ENCODE assay signal across 3 cellular contexts in genomic region chr4:83113429-83113786, GRCh38.
A peak's percentile ranks its signal among the peaks of the same experiment; 100 is the strongest.
TF ChIP-seq lines count a peak whose summit lies in the region.

No MANE protein-coding gene starts in this region.

TF ChIP-seq in SK-N-SH, 30 proteins besides CTCF, POLR2A, EP300 and RAD21 (continued from another document):
- TF ChIP-seq RXRA (IDR thresholded peaks at IDR 0.05; ENCODE audit: borderline replicate concordance, low read depth), result no peak
- TF ChIP-seq EZH2phosphoT487 (IDR thresholded peaks at IDR 0.05; ENCODE audit: borderline replicate concordance, low read depth), result no peak
- no peak for TF ChIP-seq MEF2A (IDR thresholded peaks at IDR 0.05; ENCODE audit: borderline replicate concordance, low read depth)
- TF ChIP-seq FOXJ3 (CRISPR knock-in tag; IDR thresholded peaks at IDR 0.05), result no peak
- no peak for TF ChIP-seq USF2 (IDR thresholded peaks at IDR 0.05; ENCODE audit: borderline replicate concordance, low read depth, low read length)
- no peak for TF ChIP-seq SMC3 (IDR thresholded peaks at IDR 0.05; ENCODE audit: low read depth, low read length)
- no peak for TF ChIP-seq ZBTB33 (IDR thresholded peaks at IDR 0.05; ENCODE audit: borderline replicate concordance, low read depth)
- TF ChIP-seq SIN3A (IDR thresholded peaks at IDR 0.05; ENCODE audit: borderline replicate concordance, low read depth, low read length), result no peak
- no peak for TF ChIP-seq GATA2 (CRISPR knock-in tag; IDR thresholded peaks at IDR 0.05)
- no peak for TF ChIP-seq RCOR1 (IDR thresholded peaks at IDR 0.05; ENCODE audit: low read length)
- TF ChIP-seq CHD2 (IDR thresholded peaks at IDR 0.05; ENCODE audit: low read length, partially characterized antibody), result no peak
- TF ChIP-seq MAX (IDR thresholded peaks at IDR 0.05; ENCODE audit: low read depth), result no peak
- no peak for TF ChIP-seq ELF1 (IDR thresholded peaks at IDR 0.05)

TF ChIP-seq in SK-N-SH treated with all-trans-retinoic acid at 6 μM for 48 hours, 23 proteins besides CTCF, POLR2A, EP300 and RAD21:
- TF ChIP-seq TSHZ2 (CRISPR knock-in tag; IDR thresholded peaks at IDR 0.05), result no peak

TF ChIP-seq in GM12878, 131 proteins besides CTCF, POLR2A, EP300 and RAD21 (continued from another document):
- TF ChIP-seq BCLAF1 (IDR thresholded peaks at IDR 0.05), result no peak
- no peak for TF ChIP-seq SREBF2 (IDR thresholded peaks at IDR 0.05; ENCODE audit: low read length)
- no peak for TF ChIP-seq SMC3 (IDR thresholded peaks at IDR 0.05; ENCODE audit: borderline replicate concordance, low read length)
- peak; percentile 13; the same call in 1 of the 2 replicates for TF ChIP-seq MLLT1 (IDR thresholded peaks at IDR 0.05)
- no peak for TF ChIP-seq SUZ12 (IDR thresholded peaks at IDR 0.05; ENCODE audit: unreplicated experiment)
- peak; percentile 82 to 86 for TF ChIP-seq IKZF2 (IDR thresholded peaks at IDR 0.05)
- TF ChIP-seq PRDM15 (CRISPR knock-in tag; IDR thresholded peaks at IDR 0.05), result 0 out of 2 replicates have a peak, but pooled peaks have one; percentile 1
- peak; percentile 49; the same call in 1 of the 2 replicates for TF ChIP-seq GATAD2B (conservative IDR thresholded peaks at IDR 0.05; ENCODE audit: low read depth)
- TF ChIP-seq WRNIP1 (IDR thresholded peaks at IDR 0.05; ENCODE audit: borderline replicate concordance, low read depth, low read length), result no peak
- peak; percentile 54 for TF ChIP-seq SMAD1 (IDR thresholded peaks at IDR 0.05; ENCODE audit: low read depth, partially characterized antibody)
- no peak for TF ChIP-seq ETV6 (conservative IDR thresholded peaks at IDR 0.05 in 1 of 2, IDR thresholded peaks at IDR 0.05 in 1 of 2; ENCODE audit: borderline replicate concordance in 1 of 2, low read depth in 1 of 2)
- TF ChIP-seq BMI1 (IDR thresholded peaks at IDR 0.05; ENCODE audit: borderline replicate concordance), result 0 out of 2 replicates have a peak, but pooled peaks have one; percentile 52
- TF ChIP-seq MYB (IDR thresholded peaks at IDR 0.05; ENCODE audit: borderline replicate concordance, low read depth, low read length), result no peak
- peak; percentile 68 for TF ChIP-seq IKZF1 (conservative IDR thresholded peaks at IDR 0.05)
- TF ChIP-seq HDGF (IDR thresholded peaks at IDR 0.05), result peak; percentile 17; the same call in 1 of the 2 replicates
- TF ChIP-seq E2F4 (IDR thresholded peaks at IDR 0.05; ENCODE audit: low read depth, low read length), result no peak
- no peak for TF ChIP-seq CHD2 (IDR thresholded peaks at IDR 0.05; ENCODE audit: borderline replicate concordance, low read depth, low read length)
- TF ChIP-seq EZH2 (IDR thresholded peaks at IDR 0.05; ENCODE audit: borderline replicate concordance, control insufficient read depth, low read depth, low read length), result no peak
- TF ChIP-seq RELB (IDR thresholded peaks at IDR 0.05; ENCODE audit: low read depth), result peak; percentile 43; the same call in 1 of the 2 replicates
